19 cellular contexts compared by ENCODE assay signal in genomic region chr5:100854594-100854993, GRCh38. TPM values are rescaled to one million over a fixed set of nuclear protein-coding genes. Genes with fewer than 3 reads are reported as not detected.
DNase-seq lines count a peak whose midpoint lies in the region; ATAC-seq and TF ChIP-seq lines count a peak whose summit lies in the region.
"Had no signal": no experiment of that assay in that cellular context is flagged by ENCODE, and none has a peak within 500 bp of the region (broad histone marks: within the 10 kb centered on the region; RNA-seq: fewer than 3 reads in every experiment).

No MANE protein-coding gene starts in this region.

- no peaks in the 10 kb centered on the region for H3K27me3 ChIP-seq in DOHH2 (ENCODE audit: control insufficient read depth, low read length)
- no peaks in the 10 kb centered on the region for H3K27me3 ChIP-seq in hepatocyte
- H3K27me3 ChIP-seq: ovary, stomach had no signal

- TF ChIP-seq CTCF in DOHH2 (IDR thresholded peaks at IDR 0.05; ENCODE audit: low read depth, low read length, poor library complexity, severe bottlenecking) = no peak
- TF ChIP-seq CTCF in hepatocyte (IDR thresholded peaks at IDR 0.05; ENCODE audit: poor library complexity) = no peak

- H3K4me3 ChIP-seq in DOHH2 (ENCODE audit: low read length) = peak overlapping the region; percentile 66
- H3K4me3 ChIP-seq in hepatocyte = no peak overlapping the region
- H3K4me3 ChIP-seq: A549, mucosa of descending colon, ovary, SK-N-MC, stomach had no signal

- H4K20me1 ChIP-seq in DOHH2 (ENCODE audit: control insufficient read depth, insufficient read depth, low read depth, low read length) (no peaks in the 10 kb centered on the region), hepatocyte (ENCODE audit: insufficient read depth, poor library complexity, severe bottlenecking) (no peaks in the 10 kb centered on the region)

- H3K4me1 Mint-ChIP-seq in activated CD4-positive, alpha-beta T cell treated with anti-CD3 and anti-CD28 coated beads, Interleukin-2, amount 10 ng/mL, durations not matched to agents 7 days and 5 days = peaks cover 48% of the 10 kb centered on the region
- peaks cover 40% of the 10 kb centered on the region for H3K4me1 Mint-ChIP-seq in activated CD8-positive, alpha-beta T cell treated with anti-CD3 and anti-CD28 coated beads, Interleukin-2, amount 10 ng/mL, durations not matched to agents 7 days and 5 days (ENCODE audit: low read depth)
- peaks cover 27 to 58% (median 36%) of the 10 kb centered on the region in 3 donors for H3K4me1 Mint-ChIP-seq in naive B cell

- peak overlapping the region; percentile 95 for H3K27ac ChIP-seq in DOHH2 (ENCODE audit: low read depth, low read length)
- no peak overlapping the region for H3K27ac ChIP-seq in hepatocyte
- H3K27ac ChIP-seq: A549, ovary, SK-N-MC had no signal

- H3K27ac Mint-ChIP-seq in activated CD4-positive, alpha-beta T cell treated with anti-CD3 and anti-CD28 coated beads, Interleukin-2, amount 10 ng/mL, durations not matched to agents 7 days and 5 days = peak overlapping the region; percentile 87
- H3K27ac Mint-ChIP-seq in activated CD8-positive, alpha-beta T cell treated with anti-CD3 and anti-CD28 coated beads, Interleukin-2, amount 10 ng/mL, durations not matched to agents 7 days and 5 days = peak overlapping the region; percentile 40
- peak overlapping the region in 5 of 6 donors; percentile 8 to 93 (median 76) for H3K27ac Mint-ChIP-seq in naive B cell

- H3F3A ChIP-seq in DOHH2 (ENCODE audit: control insufficient read depth, insufficient read depth) = peaks cover 38% of the 10 kb centered on the region

- H3K4me1 ChIP-seq in DOHH2 (ENCODE audit: control insufficient read depth, low read length) = peaks cover 81% of the 10 kb centered on the region
- H3K4me1 ChIP-seq in hepatocyte (ENCODE audit: insufficient read depth) = no peaks in the 10 kb centered on the region
- H3K4me1 ChIP-seq: A549, stomach had no signal

- no peak for DNase-seq in activated CD4-positive, alpha-beta T cell treated with anti-CD3 and anti-CD28 coated beads, Interleukin-2, amount 10 ng/mL, durations not matched to agents 7 days and 5 days
- no peak for DNase-seq in activated CD4-positive, alpha-beta T cell treated with anti-CD3 and anti-CD28 coated beads for 1 hour
- no peak for DNase-seq in activated CD8-positive, alpha-beta T cell treated with anti-CD3 and anti-CD28 coated beads, Interleukin-2, amount 10 ng/mL, durations not matched to agents 7 days and 5 days
- DNase-seq in naive B cell (no peak), Ammon's horn (ENCODE audit: low spot score) (no peak), hepatocyte (ENCODE audit: low spot score) (no peak)
- DNase-seq: activated CD4-positive, CD25-positive, alpha-beta regulatory T cell; COR-L47; head of caudate nucleus; mucosa of descending colon; NCI-H1930; NCI-H524; ovary; PC-3; stomach had no signal

- no peak for ATAC-seq in activated CD8-positive, alpha-beta T cell treated with anti-CD3 and anti-CD28 coated beads, Interleukin-2, amount 10 ng/mL, durations not matched to agents 7 days and 5 days
- ATAC-seq in naive B cell (ENCODE audit: low read depth in 2 of 2) = no peak
- ATAC-seq in GM18867 (IDR thresholded peaks at IDR 0.05; ENCODE audit: unreplicated experiment) = no peak
- ATAC-seq: A549, mucosa of descending colon, PC-3 had no signal

- H3K4me2 ChIP-seq in DOHH2 (ENCODE audit: low read length) (peak overlapping the region; percentile 88), hepatocyte (no peak overlapping the region)
- H3K4me2 ChIP-seq: A549 had no signal

- H3K9me3 Mint-ChIP-seq in activated CD4-positive, alpha-beta T cell treated with anti-CD3 and anti-CD28 coated beads, Interleukin-2, amount 10 ng/mL, durations not matched to agents 7 days and 5 days = peaks cover 3% of the 10 kb centered on the region
- H3K9me3 Mint-ChIP-seq in activated CD8-positive, alpha-beta T cell treated with anti-CD3 and anti-CD28 coated beads, Interleukin-2, amount 10 ng/mL, durations not matched to agents 7 days and 5 days (ENCODE audit: insufficient read depth) = no peaks in the 10 kb centered on the region
- no peaks in the 10 kb centered on the region for H3K9me3 Mint-ChIP-seq in naive B cell

- H2AFZ ChIP-seq in hepatocyte = no peak overlapping the region

- H3K36me3 ChIP-seq in DOHH2 (ENCODE audit: control insufficient read depth, low read length) = peaks cover 18% of the 10 kb centered on the region
- H3K36me3 ChIP-seq in hepatocyte (replicated peaks; ENCODE audit: insufficient read depth, low read depth) = no peaks in the 10 kb centered on the region
- H3K36me3 ChIP-seq: ovary, stomach had no signal

- POLR2A ChIA-PET in activated CD4-positive, alpha-beta T cell treated with anti-CD3 and anti-CD28 coated beads, Interleukin-2, amount 10 ng/mL, durations not matched to agents 7 days and 5 days (lab: Charles Lee) = no interaction called here
- POLR2A ChIA-PET in activated CD8-positive, alpha-beta T cell treated with anti-CD3 and anti-CD28 coated beads, Interleukin-2, amount 10 ng/mL, durations not matched to agents 7 days and 5 days (lab: Charles Lee) = no interaction called here

- H3K9me2 ChIP-seq in DOHH2 (replicated peaks; ENCODE audit: control insufficient read depth, low read length) (no peaks in the 10 kb centered on the region), hepatocyte (replicated peaks; ENCODE audit: insufficient read depth) (no peaks in the 10 kb centered on the region)

- H3K79me2 ChIP-seq in DOHH2 (ENCODE audit: control insufficient read depth, low read length) (peaks cover 10% of the 10 kb centered on the region; the same call in 1 of the 2 replicates), hepatocyte (no peaks in the 10 kb centered on the region)

- no peaks in the 10 kb centered on the region for H3K27me3 Mint-ChIP-seq in activated CD4-positive, alpha-beta T cell treated with anti-CD3 and anti-CD28 coated beads, Interleukin-2, amount 10 ng/mL, durations not matched to agents 7 days and 5 days
- no peaks in the 10 kb centered on the region for H3K27me3 Mint-ChIP-seq in activated CD8-positive, alpha-beta T cell treated with anti-CD3 and anti-CD28 coated beads, Interleukin-2, amount 10 ng/mL, durations not matched to agents 7 days and 5 days (ENCODE audit: low read depth)
- H3K27me3 Mint-ChIP-seq in naive B cell = no peaks in the 10 kb centered on the region

- H3K9me3 ChIP-seq in DOHH2 (ENCODE audit: control insufficient read depth, insufficient read depth, low read length) (no peaks in the 10 kb centered on the region), hepatocyte (ENCODE audit: low read depth) (no peaks in the 10 kb centered on the region)
- H3K9me3 ChIP-seq: A549, mucosa of descending colon, ovary, stomach had no signal

- peaks cover 37% of the 10 kb centered on the region for H3K36me3 Mint-ChIP-seq in activated CD4-positive, alpha-beta T cell treated with anti-CD3 and anti-CD28 coated beads, Interleukin-2, amount 10 ng/mL, durations not matched to agents 7 days and 5 days (ENCODE audit: low read depth)
- H3K36me3 Mint-ChIP-seq in activated CD8-positive, alpha-beta T cell treated with anti-CD3 and anti-CD28 coated beads, Interleukin-2, amount 10 ng/mL, durations not matched to agents 7 days and 5 days (ENCODE audit: low read depth) = peaks cover 45% of the 10 kb centered on the region
- H3K36me3 Mint-ChIP-seq in naive B cell = peaks cover 8 to 9% of the 10 kb centered on the region in 2 donors

- no peak overlapping the region for H3K4me3 Mint-ChIP-seq in activated CD4-positive, alpha-beta T cell treated with anti-CD3 and anti-CD28 coated beads, Interleukin-2, amount 10 ng/mL, durations not matched to agents 7 days and 5 days
- H3K4me3 Mint-ChIP-seq in activated CD8-positive, alpha-beta T cell treated with anti-CD3 and anti-CD28 coated beads, Interleukin-2, amount 10 ng/mL, durations not matched to agents 7 days and 5 days = no peak overlapping the region
- H3K4me3 Mint-ChIP-seq in naive B cell = peak overlapping the region in 4 of 8 donors; percentile 13 to 55 (median 48)

- CTCF ChIA-PET in activated CD4-positive, alpha-beta T cell treated with anti-CD3 and anti-CD28 coated beads, Interleukin-2, amount 10 ng/mL, durations not matched to agents 7 days and 5 days (lab: Charles Lee) = no interaction called here
- CTCF ChIA-PET in activated CD8-positive, alpha-beta T cell treated with anti-CD3 and anti-CD28 coated beads, Interleukin-2, amount 10 ng/mL, durations not matched to agents 7 days and 5 days (lab: Charles Lee) = interaction anchor here (2.4 kb wide), 1 partner anchor 45 kb away, joined by 8 read pairs; no protein-coding TSS in a partner anchor

RNA-seq across cellular contexts. Expression of gene ST8SIA4, which starts 48.5 kb away (rescaled TPM):
- total RNA-seq in activated CD4-positive, alpha-beta T cell treated with anti-CD3 and anti-CD28 coated beads, Interleukin-2, amount 10 ng/mL, durations not matched to agents 7 days and 5 days = 10 to 100 TPM; 35.5 to 36.1 TPM
- 10 to 100 TPM; 35.8 to 37.5 TPM for total RNA-seq in activated CD8-positive, alpha-beta T cell treated with anti-CD3 and anti-CD28 coated beads, Interleukin-2, amount 10 ng/mL, durations not matched to agents 7 days and 5 days
- 10 to 100 TPM; 15.3 to 29.7 (median 22.0) TPM for polyA plus RNA-seq in naive B cell (ENCODE audit: low read depth in 6 of 6)
- total RNA-seq in hepatocyte = 6.0 and 7.1 TPM in 2 replicates
- 1.8 and 3.1 TPM in 2 replicates for polyA plus RNA-seq in hepatocyte
